In genomic region chrX:8787119-8787518, GRCh38 we compare ENCODE assay signal across 20 cellular contexts. TPM values are rescaled to one million over a fixed set of nuclear protein-coding genes. Genes with fewer than 3 reads are reported as not detected.
"Had no signal": no experiment of that assay in that cellular context is flagged by ENCODE, and none has a peak within 500 bp of the region (broad histone marks: within the 10 kb centered on the region; RNA-seq: fewer than 3 reads in every experiment).

No MANE protein-coding gene starts in this region.

RNA-seq across cellular contexts. Expression of gene FAM9A, which starts 14.1 kb away (rescaled TPM):
- total RNA-seq: activated naive CD4-positive, alpha-beta T cell treated with anti-CD3 and anti-CD28 coated beads for 36 hours; activated naive CD4-positive, alpha-beta T cell treated with anti-CD3 and anti-CD28 coated beads, Interleukin-2, amount 50 U/mL, for 72 hours; activated naive CD8-positive, alpha-beta T cell treated with anti-CD3 and anti-CD28 coated beads for 36 hours; activated naive CD8-positive, alpha-beta T cell treated with anti-CD3 and anti-CD28 coated beads, Interleukin-2, amount 10 ng/mL, durations not matched to agents 7 days and 5 days; activated T-cell treated with anti-CD3 and anti-CD28 coated beads, Interleukin-2, amount 50 U/mL, for 4 hours; activated T-cell treated with anti-CD3 and anti-CD28 coated beads, Interleukin-2, amount 50 U/mL, for 72 hours; activated T-helper 1 cell treated with anti-CD3 and anti-CD28 coated beads, Interleukin-12 subunit alpha, Interleukin-12 subunit beta, Interleukin-2, Interleukin-4 antibody, amounts not matched to agents 30 ng/mL and 10 ng/mL and 1 ng/mL, durations not matched to agents 14 hours and 24 hours and 36 hours; activated T-helper 17 cell treated with anti-CD3 and anti-CD28 coated beads, Interleukin-2, amount 50 U/mL, for 72 hours; activated T-helper 2 cell treated with anti-CD3 and anti-CD28 coated beads, Interferon-gamma antibody, Interleukin-2, Interleukin-4, amounts not matched to agents 10 μg/mL and 5 μg/mL and 100 μg/mL, durations not matched to agents 14 hours and 24 hours and 36 hours; adrenal gland; aorta; ascending aorta; astrocyte; body of pancreas; breast epithelium; bronchial epithelial cell; cardiac muscle cell; cardiac septum; cerebellum; chondrocyte had no signal

RNA-seq across cellular contexts. Expression of gene ANOS1, which starts 55.2 kb away (rescaled TPM):
- total RNA-seq: activated naive CD4-positive, alpha-beta T cell treated with anti-CD3 and anti-CD28 coated beads for 36 hours; activated naive CD4-positive, alpha-beta T cell treated with anti-CD3 and anti-CD28 coated beads, Interleukin-2, amount 50 U/mL, for 72 hours; activated naive CD8-positive, alpha-beta T cell treated with anti-CD3 and anti-CD28 coated beads for 36 hours; activated T-cell treated with anti-CD3 and anti-CD28 coated beads, Interleukin-2, amount 50 U/mL, for 72 hours; activated T-helper 1 cell treated with anti-CD3 and anti-CD28 coated beads, Interleukin-12 subunit alpha, Interleukin-12 subunit beta, Interleukin-2, Interleukin-4 antibody, amounts not matched to agents 30 ng/mL and 10 ng/mL and 1 ng/mL, durations not matched to agents 14 hours and 24 hours and 36 hours; activated T-helper 17 cell treated with anti-CD3 and anti-CD28 coated beads, Interleukin-2, amount 50 U/mL, for 72 hours; activated T-helper 2 cell treated with anti-CD3 and anti-CD28 coated beads, Interferon-gamma antibody, Interleukin-2, Interleukin-4, amounts not matched to agents 10 μg/mL and 5 μg/mL and 100 μg/mL, durations not matched to agents 14 hours and 24 hours and 36 hours had no signal
